ENCODE assay signal across 18 cellular contexts in the genomic region with DNA sequence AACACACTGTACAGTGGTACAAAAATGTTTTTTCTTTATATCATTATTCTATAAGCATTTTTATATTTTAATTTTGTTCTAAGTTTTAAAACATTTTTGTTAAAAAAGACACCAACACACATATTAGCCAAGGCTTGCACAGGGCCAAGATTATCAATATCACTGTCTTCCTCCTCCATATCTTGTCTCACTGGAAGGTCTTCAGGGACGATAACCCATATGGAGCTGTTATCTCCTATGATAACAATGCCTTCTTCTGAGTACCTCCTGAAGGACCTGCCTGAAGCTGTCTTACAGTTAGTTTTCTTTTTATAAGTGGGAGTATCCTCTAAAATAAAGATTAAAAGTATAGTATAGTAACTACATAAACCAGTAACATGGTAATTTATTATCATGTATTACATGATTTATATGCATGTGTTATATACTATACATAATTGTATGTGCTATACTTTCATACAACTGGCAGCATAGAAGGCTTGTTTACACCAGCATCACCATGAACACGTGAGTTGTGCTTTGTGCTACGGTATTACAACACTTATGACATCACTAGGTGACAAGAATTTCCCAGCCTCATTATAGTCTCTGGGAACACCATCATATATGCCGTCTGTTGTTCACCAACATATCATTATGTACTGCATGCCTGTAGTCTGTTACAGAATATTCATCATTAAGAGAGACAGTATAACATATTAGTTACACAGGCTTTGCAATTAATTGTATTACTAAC.
"Had no signal": no experiment of that assay in that cellular context is flagged by ENCODE, and none has a peak within 500 bp of the region (broad histone marks: within the 10 kb centered on the region; RNA-seq: fewer than 3 reads in every experiment).

No MANE protein-coding gene starts in this region.

- H3K36me3 Mint-ChIP-seq: activated naive CD4-positive, alpha-beta T cell treated with anti-CD3 and anti-CD28 coated beads, Interleukin-2, amount 50 U/mL, for 24 hours had no signal

- H3K27ac ChIP-seq: dorsolateral prefrontal cortex, gastrocnemius medialis, heart left ventricle, left ventricle myocardium inferior, suprapubic skin, transverse colon, vagina had no signal

- H3K27me3 ChIP-seq: dorsolateral prefrontal cortex, gastrocnemius medialis, heart left ventricle, suprapubic skin, transverse colon, vagina had no signal

- H3K4me3 Mint-ChIP-seq: activated naive CD4-positive, alpha-beta T cell treated with anti-CD3 and anti-CD28 coated beads, Interleukin-2, amount 50 U/mL, for 24 hours; stimulated activated naive CD8-positive, alpha-beta T cell treated with anti-CD3 and anti-CD28 coated beads, Interleukin-15, amount 100 ng/mL, for 72 hours had no signal

- H3K4me1 Mint-ChIP-seq: activated naive CD4-positive, alpha-beta T cell treated with anti-CD3 and anti-CD28 coated beads, Interleukin-2, amount 50 U/mL, for 24 hours; stimulated activated naive CD8-positive, alpha-beta T cell treated with anti-CD3 and anti-CD28 coated beads, Interleukin-15, amount 100 ng/mL, for 72 hours had no signal

- ATAC-seq: gastrocnemius medialis; heart left ventricle; stimulated activated naive CD8-positive, alpha-beta T cell treated with anti-CD3 and anti-CD28 coated beads, Interleukin-15, amount 100 ng/mL, for 72 hours had no signal

- H3K9me3 Mint-ChIP-seq: activated naive CD4-positive, alpha-beta T cell treated with anti-CD3 and anti-CD28 coated beads, Interleukin-2, amount 50 U/mL, for 24 hours; stimulated activated naive CD8-positive, alpha-beta T cell treated with anti-CD3 and anti-CD28 coated beads, Interleukin-15, amount 100 ng/mL, for 72 hours had no signal

- H3K4me1 ChIP-seq: left ventricle myocardium inferior, suprapubic skin, transverse colon, vagina had no signal

- H3K9me3 ChIP-seq: gastrocnemius medialis, suprapubic skin, transverse colon, vagina had no signal

- DNase-seq: activated CD4-positive, alpha-beta T cell treated with anti-CD3 and anti-CD28 coated beads, Interleukin-2, amount 50 U/mL, for 1 hour; activated CD8-positive, alpha-beta memory T cell treated with anti-CD3 and anti-CD28 coated beads for 24 hours; activated CD8-positive, alpha-beta memory T cell treated with anti-CD3 and anti-CD28 coated beads, Interleukin-2, amount 50 U/mL, for 48 hours; activated effector memory CD4-positive, alpha-beta T cell treated with Interleukin-2 at 50 U/mL for 16 hours; activated T-cell treated with anti-CD3 and anti-CD28 coated beads, Interleukin-2, amount 50 U/mL, for 48 hours; dorsolateral prefrontal cortex; gastrocnemius medialis; heart left ventricle; kidney glomerular epithelial cell; left ventricle myocardium inferior; mammary epithelial cell; occipital lobe; stimulated activated CD4-positive, alpha-beta T cell treated with anti-CD3 and anti-CD28 coated beads, Interleukin-2, amount 100 ng/mL, for 24 hours; stimulated activated naive CD8-positive, alpha-beta T cell treated with anti-CD3 and anti-CD28 coated beads, Interleukin-15, amount 100 ng/mL, for 72 hours; transverse colon had no signal

- H3K27me3 Mint-ChIP-seq: stimulated activated naive CD8-positive, alpha-beta T cell treated with anti-CD3 and anti-CD28 coated beads, Interleukin-15, amount 100 ng/mL, for 72 hours had no signal

- H3K4me3 ChIP-seq: dorsolateral prefrontal cortex, gastrocnemius medialis, heart left ventricle, left ventricle myocardium inferior, suprapubic skin, transverse colon, vagina had no signal

- H3K36me3 ChIP-seq: gastrocnemius medialis, left ventricle myocardium inferior, suprapubic skin, transverse colon, vagina had no signal

- H3K27ac Mint-ChIP-seq: activated naive CD4-positive, alpha-beta T cell treated with anti-CD3 and anti-CD28 coated beads, Interleukin-2, amount 50 U/mL, for 24 hours; stimulated activated naive CD8-positive, alpha-beta T cell treated with anti-CD3 and anti-CD28 coated beads, Interleukin-15, amount 100 ng/mL, for 72 hours had no signal
